24 cellular contexts compared by ENCODE assay signal in the genomic region with DNA sequence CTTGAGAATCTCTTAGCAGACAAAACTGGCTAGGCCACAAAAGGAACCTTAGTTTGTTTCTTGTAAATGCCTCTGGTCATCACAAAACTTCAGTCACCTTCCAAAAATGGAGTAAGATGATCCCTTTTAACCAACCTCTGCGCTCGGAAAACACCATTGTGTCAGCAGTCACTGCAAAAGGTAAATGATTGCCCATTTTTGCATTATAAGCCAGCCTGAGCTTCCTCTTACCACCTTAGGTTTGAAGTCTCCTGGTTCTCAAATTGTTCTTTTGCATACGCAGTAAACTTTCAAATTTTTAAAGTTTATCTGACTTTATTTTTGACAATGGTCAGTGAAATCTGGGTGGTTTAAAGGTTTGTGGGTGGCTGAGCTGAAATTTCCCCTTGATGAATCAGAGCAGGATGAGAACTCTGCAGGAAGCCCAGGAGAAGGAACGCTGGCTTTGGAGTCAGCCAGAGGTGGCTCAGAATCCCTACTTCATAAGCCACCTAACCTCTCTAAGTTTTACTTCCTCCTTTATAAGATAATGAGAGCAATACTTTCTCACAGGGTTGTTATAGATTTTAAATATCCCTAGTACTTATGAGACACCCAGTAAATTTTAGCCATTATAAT.
A peak's percentile ranks its signal among the peaks of the same experiment; 100 is the strongest.
DNase-seq lines count a peak whose midpoint lies in the region; ATAC-seq and TF ChIP-seq lines count a peak whose summit lies in the region.
"Had no signal": no experiment of that assay in that cellular context is flagged by ENCODE, and none has a peak within 500 bp of the region (broad histone marks: within the 10 kb centered on the region; RNA-seq: fewer than 3 reads in every experiment).

No MANE protein-coding gene starts in this region.

- H3F3A ChIP-seq in PC-9 (ENCODE audit: insufficient read depth, low read depth) = no peaks in the 10 kb centered on the region

- no peaks in the 10 kb centered on the region for H3K9me2 ChIP-seq in PC-9 (ENCODE audit: insufficient read depth)

- H2AFZ ChIP-seq in PC-9 = no peak overlapping the region

- H3K4me2 ChIP-seq in PC-9 = peak overlapping the region; percentile 12; the same call in 1 of the 2 replicates

- no peaks in the 10 kb centered on the region for H3K79me2 ChIP-seq in PC-9 (ENCODE audit: low read depth)

- TF ChIP-seq CTCF in PC-9 (conservative IDR thresholded peaks at IDR 0.05) = no peak

- no TSS peak for BruUV-seq in PC-9 (replicated peaks; lab: Mats Ljungman, UMichigan)

- CTCF ChIA-PET in PC-9 (lab: Charles Lee) = no interaction called here

- POLR2A ChIA-PET in PC-9 (lab: Charles Lee; ENCODE audit: unreplicated experiment) = no interaction called here

- peak overlapping the region; percentile 31 for H3K27ac ChIP-seq in PC-9
- H3K27ac ChIP-seq: esophagus squamous epithelium, gastroesophageal sphincter, lower lobe of right lung, psoas muscle, suprapubic skin, uterus had no signal

- H3K27me3 ChIP-seq in PC-9 (ENCODE audit: insufficient read depth, low read depth) = peaks cover 6% of the 10 kb centered on the region; the same call in 1 of the 2 replicates
- H3K27me3 ChIP-seq: esophagus squamous epithelium, gastroesophageal sphincter, suprapubic skin, uterus had no signal

- ATAC-seq in GM19351 (IDR thresholded peaks at IDR 0.05; ENCODE audit: unreplicated experiment) = peak; percentile 70
- ATAC-seq in HG02798 (IDR thresholded peaks at IDR 0.05; ENCODE audit: poor library complexity, unreplicated experiment) = peak; percentile 62
- no peak for ATAC-seq in GM18858 (IDR thresholded peaks at IDR 0.05; ENCODE audit: unreplicated experiment)
- ATAC-seq: CD8-positive, alpha-beta T cell; gastroesophageal sphincter; lower lobe of right lung; psoas muscle; stimulated activated effector memory CD8-positive, alpha-beta T cell treated with anti-CD3 and anti-CD28 coated beads, Interleukin-12 subunit alpha, Interleukin-12 subunit beta, amount 100 ng/mL, for 72 hours had no signal

- H3K36me3 ChIP-seq in PC-9 (ENCODE audit: low read depth) = no peaks in the 10 kb centered on the region
- H3K36me3 ChIP-seq: esophagus squamous epithelium, gastroesophageal sphincter, lower lobe of right lung, suprapubic skin, uterus had no signal

- intact Hi-C loops in PC-9 (cut with micrococcal nuclease; ENCODE audit: unreplicated experiment) = no loop called here

- no peaks in the 10 kb centered on the region for H4K20me1 ChIP-seq in PC-9 (ENCODE audit: insufficient read depth)

- no peak overlapping the region for H3K4me3 ChIP-seq in PC-9
- H3K4me3 ChIP-seq: esophagus squamous epithelium, gastroesophageal sphincter, lower lobe of right lung, psoas muscle, suprapubic skin, uterus had no signal

- H3K9me3 ChIP-seq in PC-9 (ENCODE audit: insufficient read depth, low read depth) = no peaks in the 10 kb centered on the region
- H3K9me3 ChIP-seq: esophagus squamous epithelium, gastroesophageal sphincter, lower lobe of right lung, psoas muscle, suprapubic skin, uterus had no signal

- H3K4me1 ChIP-seq in PC-9 (replicated peaks; ENCODE audit: insufficient read depth) = peaks cover 15% of the 10 kb centered on the region
- H3K4me1 ChIP-seq: esophagus squamous epithelium, gastroesophageal sphincter, lower lobe of right lung, psoas muscle, suprapubic skin, uterus had no signal

- DNase-seq in PC-9 = peak in 1 of 2 experiments; percentile 46
- DNase-seq in smooth muscle cell of the brain vasculature (ENCODE audit: low read depth, low spot score) = peak; percentile 7
- DNase-seq in DMS79 (lab: John Stamatoyannopoulos, UW) = no peak
- DNase-seq in NAMALWA (ENCODE audit: low spot score) = no peak
- DNase-seq: activated B cell treated with CpG ODN at 0.5 μM for 24 hours; activated CD4-positive, alpha-beta memory T cell treated with anti-CD3 and anti-CD28 coated beads for 36 hours; activated effector memory CD4-positive, alpha-beta T cell treated with Interleukin-2 at 50 U/mL for 16 hours; activated naive CD8-positive, alpha-beta T cell treated with anti-CD3 and anti-CD28 coated beads, Interleukin-2, amount 10 ng/mL, durations not matched to agents 7 days and 5 days; CD8-positive, alpha-beta T cell; effector CD8-positive, alpha-beta T cell; esophagus squamous epithelium; HCEC 1CT; lower lobe of right lung; NCI-H1436; NCI-H526; psoas muscle; T-helper 9 cell; uterus had no signal
